In genomic region chr14:56117765-56118610, GRCh38 we compare ENCODE assay signal across 8 cellular contexts. TPM values are rescaled to one million over a fixed set of nuclear protein-coding genes. Genes with fewer than 3 reads are reported as not detected.
DNase-seq lines count a peak whose midpoint lies in the region; ATAC-seq and TF ChIP-seq lines count a peak whose summit lies in the region.

TSS of gene PELI2 (plus strand) at chr14:56118411. CDS start at chr14:56118661, 250 bp downstream.

- no peaks in the 10 kb centered on the region for H3K9me3 Mint-ChIP-seq in CD4-positive, alpha-beta memory T cell
- H3K9me3 Mint-ChIP-seq in activated T-cell treated with anti-CD3 and anti-CD28 coated beads, Interleukin-2, amount 50 U/mL, for 72 hours = no peaks in the 10 kb centered on the region

- intact Hi-C loops in CD4-positive, alpha-beta memory T cell (cut with micrococcal nuclease) = loop anchor here (1.0 to 10.0 kb wide), 10 partner anchors 113 to 1721 kb away; partner anchors contain the start of genes CDKN3, KTN1, NAA30 and SAMD4A
- intact Hi-C loops in esophagus muscularis mucosa (cut with DNase I) = no loop called here

- under 1% methylated on average over 24 of the region's 96 CpGs for WGBS in esophagus muscularis mucosa

- ATAC-seq in GM21390 (IDR thresholded peaks at IDR 0.05; ENCODE audit: unreplicated experiment) = peak; percentile 81
- peak; percentile 82 to 87 for ATAC-seq in activated T-cell treated with anti-CD3 and anti-CD28 coated beads, Interleukin-2, amount 50 U/mL, for 72 hours (replicated peaks in 1 of 2)

- no peaks in the 10 kb centered on the region for H3K9me3 ChIP-seq in CD4-positive, alpha-beta memory T cell (ENCODE audit: control insufficient read depth in 1 of 2, low read length in 2 of 2)
- H3K9me3 ChIP-seq in esophagus muscularis mucosa = no peaks in the 10 kb centered on the region

- CTCF ChIA-PET in CD4-positive, alpha-beta memory T cell (lab: Charles Lee; ENCODE audit: partially characterized antibody) = interaction anchor here (0.6 to 2.1 kb wide), 4 partner anchors 10 to 539 kb away, joined by 3 to 5 read pairs (median 4); no protein-coding TSS in a partner anchor

- no peaks in the 10 kb centered on the region for H3K36me3 ChIP-seq in CD4-positive, alpha-beta memory T cell (ENCODE audit: insufficient read depth, low read length)
- no peaks in the 10 kb centered on the region for H3K36me3 ChIP-seq in esophagus muscularis mucosa

- peaks cover 0 to 5% of the 10 kb centered on the region in 2 donors for H3K36me3 Mint-ChIP-seq in CD4-positive, alpha-beta memory T cell
- peaks cover 0 to 2% of the 10 kb centered on the region in 2 donors for H3K36me3 Mint-ChIP-seq in activated T-cell treated with anti-CD3 and anti-CD28 coated beads, Interleukin-2, amount 50 U/mL, for 72 hours (ENCODE audit: insufficient read depth in 2 of 2)

- H3K27ac ChIP-seq in CD4-positive, alpha-beta memory T cell (ENCODE audit: low read depth, low read length) = peak within 1 kb of the TSS; percentile 81
- peak within 1 kb of the TSS; percentile 87 to 95 (median 90) for H3K27ac ChIP-seq in esophagus muscularis mucosa (replicated peaks in 1 of 4)

- TF ChIP-seq CTCF in esophagus muscularis mucosa (IDR thresholded peaks at IDR 0.05) = peak; percentile 7 to 41 (median 18)

- peaks cover 3 to 4% of the 10 kb centered on the region in 2 donors for H3K27me3 Mint-ChIP-seq in CD4-positive, alpha-beta memory T cell
- peaks cover 24% of the 10 kb centered on the region for H3K27me3 Mint-ChIP-seq in activated T-cell treated with anti-CD3 and anti-CD28 coated beads, Interleukin-2, amount 50 U/mL, for 72 hours (ENCODE audit: low read depth)

- POLR2A ChIA-PET in CD4-positive, alpha-beta memory T cell (lab: Charles Lee; ENCODE audit: partially characterized antibody) = interaction anchor here (0.6 to 2.4 kb wide), 20 partner anchors 10 to 1272 kb away, joined by 3 to 11 read pairs (median 4); partner anchors contain the start of genes AP5M1, EXOC5 and MAPK1IP1L

- TF ChIP-seq POLR2A in esophagus muscularis mucosa (IDR thresholded peaks at IDR 0.05; ENCODE audit: low read depth) = no peak

- no peak for TF ChIP-seq EP300 in esophagus muscularis mucosa (IDR thresholded peaks at IDR 0.05)

- H3K27ac Mint-ChIP-seq in CD4-positive, alpha-beta memory T cell = peak within 1 kb of the TSS; percentile 97 to 99 (median 99)
- peak within 1 kb of the TSS; percentile 80 for H3K27ac Mint-ChIP-seq in activated T-cell treated with anti-CD3 and anti-CD28 coated beads, Interleukin-2, amount 50 U/mL, for 72 hours

- H3K27me3 ChIP-seq in CD4-positive, alpha-beta memory T cell (ENCODE audit: insufficient read depth, low read length) = no peaks in the 10 kb centered on the region
- no peaks in the 10 kb centered on the region for H3K27me3 ChIP-seq in esophagus muscularis mucosa

- peaks cover 36 to 56% (median 43%) of the 10 kb centered on the region in 4 donors for H3K4me1 Mint-ChIP-seq in CD4-positive, alpha-beta memory T cell
- peaks cover 48% of the 10 kb centered on the region for H3K4me1 Mint-ChIP-seq in activated T-cell treated with anti-CD3 and anti-CD28 coated beads, Interleukin-2, amount 50 U/mL, for 72 hours (ENCODE audit: low read depth)

- DNase-seq in CD4-positive, alpha-beta memory T cell = peak; percentile 86 to 91 (median 90)
- DNase-seq in HuH-7.5 (ENCODE audit: low spot score) = peak; percentile 28
- peak; percentile 84 for DNase-seq in activated T-cell treated with anti-CD3 and anti-CD28 coated beads, Interleukin-2, amount 50 U/mL, for 72 hours
- no peak for DNase-seq in esophagus muscularis mucosa (ENCODE audit: extremely low spot score)
- DNase-seq in myocyte (ENCODE audit: low read depth) = peak; percentile 72
- peak; percentile 29 for DNase-seq in stimulated activated CD8-positive, alpha-beta memory T cell treated with anti-CD3 and anti-CD28 coated beads, Interleukin-7, amount 100 ng/mL, for 24 hours (ENCODE audit: low read depth)

- peak within 1 kb of the TSS; percentile 94 to 99 (median 95) for H3K4me3 Mint-ChIP-seq in CD4-positive, alpha-beta memory T cell
- H3K4me3 Mint-ChIP-seq in activated T-cell treated with anti-CD3 and anti-CD28 coated beads, Interleukin-2, amount 50 U/mL, for 72 hours = peak within 1 kb of the TSS; percentile 85 to 98

- peaks cover 39% of the 10 kb centered on the region for H3K4me1 ChIP-seq in CD4-positive, alpha-beta memory T cell (ENCODE audit: insufficient read depth, low read length)
- peaks cover 18 to 31% (median 25%) of the 10 kb centered on the region in 4 donors for H3K4me1 ChIP-seq in esophagus muscularis mucosa

- peak within 1 kb of the TSS; percentile 45 to 72 for H3K4me3 ChIP-seq in CD4-positive, alpha-beta memory T cell (ENCODE audit: low read length in 2 of 2)
- H3K4me3 ChIP-seq in esophagus muscularis mucosa = peak within 1 kb of the TSS; percentile 93 to 98 (median 95)

TF ChIP-seq in PFSK-1, 5 proteins besides CTCF, POLR2A, EP300 and RAD21:
- TF ChIP-seq TAF1 (IDR thresholded peaks at IDR 0.05; ENCODE audit: borderline replicate concordance, insufficient read depth, low read length) (0 out of 2 replicates have a peak, but pooled peaks have one; percentile 31), REST (IDR thresholded peaks at IDR 0.05; ENCODE audit: insufficient read depth in 1 of 2, low read depth in 2 of 2, low read length in 2 of 2) (no peak), POLR2AphosphoS5 (IDR thresholded peaks at IDR 0.05; ENCODE audit: low read depth, low read length) (peak; percentile 41; the same call in 1 of the 2 replicates), SIN3A (IDR thresholded peaks at IDR 0.05; ENCODE audit: borderline replicate concordance, insufficient read depth, low read length) (peak; percentile 19; the same call in 1 of the 2 replicates), FOXP2 (optimal IDR thresholded peaks at IDR 0.05; ENCODE audit: borderline replicate concordance, extremely low read depth, extremely low read length, insufficient read depth) (peak; percentile 86)
TF ChIP-seq in PFSK-1: peak in this region for 4.

RNA-seq across cellular contexts. Expression of gene PELI2, which starts in this region (rescaled TPM):
- total RNA-seq in CD4-positive, alpha-beta memory T cell = 10 to 100 TPM; 13.6 to 16.4 TPM
- 1 to 10 TPM; 1.2 to 1.9 TPM for polyA plus RNA-seq in CD4-positive, alpha-beta memory T cell
- 14.1 TPM for polyA plus RNA-seq in PFSK-1 (2012; ENCODE audit: insufficient read length, low read depth)
- total RNA-seq in activated T-cell treated with anti-CD3 and anti-CD28 coated beads, Interleukin-2, amount 50 U/mL, for 72 hours = 10 to 100 TPM; 11.3 to 11.7 TPM
- 10 to 100 TPM; 10.6 to 16.3 (median 14.1) TPM for total RNA-seq in esophagus muscularis mucosa
- total RNA-seq in myocyte = 4.0 and 6.4 TPM in 2 replicates
- 1.8 TPM for polyA plus RNA-seq in myocyte (2012)
